27 cellular contexts compared by ENCODE assay signal in the genomic region with DNA sequence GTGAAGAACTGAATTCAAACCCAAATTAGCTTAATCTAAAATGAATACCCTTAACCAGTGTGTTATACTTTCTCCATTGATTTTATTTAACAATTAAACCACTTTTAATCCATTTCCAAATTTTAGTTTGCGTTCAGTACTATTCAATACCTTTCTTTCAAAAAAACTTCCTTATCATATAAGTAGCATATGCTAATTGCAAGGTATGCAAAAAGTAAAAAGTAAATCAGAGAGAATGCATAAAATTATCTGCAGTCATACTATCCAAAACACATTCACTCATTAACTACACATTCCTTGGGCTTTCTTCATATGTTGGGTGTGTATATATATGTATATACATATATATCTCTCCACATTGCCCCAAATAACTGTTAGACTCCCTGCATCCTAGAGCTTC.
"Had no signal": no experiment of that assay in that cellular context is flagged by ENCODE, and none has a peak within 500 bp of the region (broad histone marks: within the 10 kb centered on the region; RNA-seq: fewer than 3 reads in every experiment).

No MANE protein-coding gene starts in this region.

- H3K36me3 ChIP-seq: stomach, suprapubic skin, thoracic aorta, thyroid gland, tibial artery, tibial nerve, transverse colon, upper lobe of left lung, upper lobe of right lung, uterus, vagina had no signal

- H3K27me3 ChIP-seq: stomach, suprapubic skin, testis, thyroid gland, tibial artery, tibial nerve, transverse colon, upper lobe of left lung, upper lobe of right lung, uterus, vagina had no signal

- FAIRE-seq: urothelium cell line had no signal

- H3K4me3 ChIP-seq: stomach, suprapubic skin, testis, thoracic aorta, thyroid gland, tibial artery, tibial nerve, transverse colon, upper lobe of left lung, upper lobe of right lung, uterus, vagina had no signal

- ATAC-seq: stimulated activated effector memory CD8-positive, alpha-beta T cell treated with anti-CD3 and anti-CD28 coated beads, Interleukin-12 subunit alpha, Interleukin-12 subunit beta, amount 100 ng/mL, for 72 hours; stimulated activated memory B cell treated with anti-CD40 and anti-IgM and Interleukin-4, amounts not matched to agents 10 μg/mL and 1 μg/mL and 100 μg/mL, for 72 hours; stimulated activated naive B cell treated with anti-CD40 and anti-IgM and Interleukin-4, amounts not matched to agents 10 μg/mL and 1 μg/mL and 100 μg/mL, for 72 hours; stimulated activated naive CD8-positive, alpha-beta T cell treated with anti-CD3 and anti-CD28 coated beads, Interleukin-15, amount 100 ng/mL, for 72 hours; stimulated activated naive CD8-positive, alpha-beta T cell treated with anti-CD3 and anti-CD28 coated beads, Interleukin-15, Interleukin-2, amounts not matched to agents 100 U/mL and 50 U/mL, for 24 hours; upper lobe of right lung had no signal

- H3K9me3 ChIP-seq: stomach, suprapubic skin, testis, thoracic aorta, thyroid gland, tibial artery, tibial nerve, transverse colon, upper lobe of left lung, upper lobe of right lung, uterus, vagina had no signal

- H3K27ac ChIP-seq: stomach, suprapubic skin, testis, thoracic aorta, thyroid gland, tibial artery, tibial nerve, transverse colon, upper lobe of left lung, upper lobe of right lung, uterus, vagina had no signal

- DNase-seq: stimulated activated CD4-positive, alpha-beta T cell treated with anti-CD3 and anti-CD28 coated beads, Interleukin-2, amount 100 ng/mL, for 48 hours; stimulated activated CD4-positive, alpha-beta T cell treated with anti-CD3 and anti-CD28 coated beads, Interleukin-4, amount 100 ng/mL, for 1 hour; stimulated activated CD4-positive, alpha-beta T cell treated with anti-CD3 and anti-CD28 coated beads, Interleukin-4, amount 100 ng/mL, for 24 hours; stimulated activated CD4-positive, alpha-beta T cell treated with anti-CD3 and anti-CD28 coated beads, Interleukin-4, amount 100 ng/mL, for 4 hours; stimulated activated CD8-positive, alpha-beta memory T cell treated with anti-CD3 and anti-CD28 coated beads, Interleukin-4, amount 100 ng/mL, for 48 hours; stimulated activated naive B cell treated with anti-CD40 and anti-IgM and Interleukin-4, amounts not matched to agents 10 μg/mL and 1 μg/mL and 100 μg/mL, for 72 hours; stimulated activated naive CD4-positive, alpha-beta T cell; stimulated activated naive CD4-positive, alpha-beta T cell treated with Interleukin-2 at 50 U/mL for 16 hours; stimulated activated naive CD8-positive, alpha-beta T cell treated with anti-CD3 and anti-CD28 coated beads, Interleukin-15, amount 100 ng/mL, for 72 hours; stimulated activated naive CD8-positive, alpha-beta T cell treated with anti-CD3 and anti-CD28 coated beads, Interleukin-15, Interleukin-2, amounts not matched to agents 100 U/mL and 50 U/mL, for 24 hours; stomach; substantia nigra; testis; thyroid gland; tibial artery; transverse colon; trophoblast cell; upper lobe of left lung; upper lobe of right lung; uterus had no signal

- H3K4me1 ChIP-seq: stomach, suprapubic skin, testis, thyroid gland, tibial artery, tibial nerve, transverse colon, upper lobe of left lung, upper lobe of right lung, uterus, vagina had no signal
